In the genomic region with DNA sequence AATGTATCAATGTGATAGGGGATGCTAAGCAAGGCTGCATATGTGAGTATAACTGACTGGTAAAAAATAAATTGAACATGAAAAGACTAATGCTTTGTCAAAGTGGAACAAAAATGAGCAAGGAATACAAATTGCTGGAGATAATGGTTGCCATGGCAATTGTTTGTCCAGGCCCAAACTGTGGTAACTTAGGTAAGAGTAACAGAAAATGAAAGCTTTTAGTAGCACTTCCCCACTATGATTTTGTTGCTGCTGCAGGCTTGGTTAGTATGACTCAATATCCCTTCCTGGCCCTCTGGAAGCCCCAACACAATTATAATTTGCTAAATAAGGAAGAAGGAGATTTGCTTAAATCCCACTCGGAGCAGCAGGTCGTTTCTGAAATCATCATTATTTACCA, we compare ENCODE assay signal across 20 cellular contexts.
"Had no signal": no experiment of that assay in that cellular context is flagged by ENCODE, and none has a peak within 500 bp of the region (broad histone marks: within the 10 kb centered on the region; RNA-seq: fewer than 3 reads in every experiment).

No MANE protein-coding gene starts in this region.

- H3K27ac Mint-ChIP-seq: natural killer cell treated with Interleukin-12 subunit alpha and Interleukin-12 subunit beta and Interleukin-15 and Interleukin-18, amount 100 ng/mL, for 72 hours; neural progenitor cell had no signal

- H3K4me3 Mint-ChIP-seq: natural killer cell treated with Interleukin-12 subunit alpha and Interleukin-12 subunit beta and Interleukin-15 and Interleukin-18, amount 100 ng/mL, for 72 hours; neural progenitor cell had no signal

- ATAC-seq: left colon; left ventricle myocardium superior; natural killer cell treated with Interleukin-12 subunit alpha and Interleukin-12 subunit beta and Interleukin-15 and Interleukin-18, amount 100 ng/mL, for 72 hours; right cardiac atrium had no signal

- DNase-seq: dorsolateral prefrontal cortex; effector CD8-positive, alpha-beta T cell; foreskin melanocyte; head of caudate nucleus; kidney; left colon; left ventricle myocardium superior; mesenchymal stem cell; midbrain; nucleus accumbens; ovary; right cardiac atrium; small intestine; stimulated activated CD4-positive, alpha-beta T cell treated with anti-CD3 and anti-CD28 coated beads, Interleukin-12 subunit alpha, Interleukin-12 subunit beta, amount 100 ng/mL, for 4 hours; stimulated activated naive CD4-positive, alpha-beta T cell; stomach; substantia nigra; transverse colon had no signal

- H3K27me3 Mint-ChIP-seq: natural killer cell treated with Interleukin-12 subunit alpha and Interleukin-12 subunit beta and Interleukin-15 and Interleukin-18, amount 100 ng/mL, for 72 hours had no signal

- H3K36me3 Mint-ChIP-seq: natural killer cell treated with Interleukin-12 subunit alpha and Interleukin-12 subunit beta and Interleukin-15 and Interleukin-18, amount 100 ng/mL, for 72 hours; neural progenitor cell had no signal

- H3K9me3 Mint-ChIP-seq: neural progenitor cell had no signal
